In the genomic region with DNA sequence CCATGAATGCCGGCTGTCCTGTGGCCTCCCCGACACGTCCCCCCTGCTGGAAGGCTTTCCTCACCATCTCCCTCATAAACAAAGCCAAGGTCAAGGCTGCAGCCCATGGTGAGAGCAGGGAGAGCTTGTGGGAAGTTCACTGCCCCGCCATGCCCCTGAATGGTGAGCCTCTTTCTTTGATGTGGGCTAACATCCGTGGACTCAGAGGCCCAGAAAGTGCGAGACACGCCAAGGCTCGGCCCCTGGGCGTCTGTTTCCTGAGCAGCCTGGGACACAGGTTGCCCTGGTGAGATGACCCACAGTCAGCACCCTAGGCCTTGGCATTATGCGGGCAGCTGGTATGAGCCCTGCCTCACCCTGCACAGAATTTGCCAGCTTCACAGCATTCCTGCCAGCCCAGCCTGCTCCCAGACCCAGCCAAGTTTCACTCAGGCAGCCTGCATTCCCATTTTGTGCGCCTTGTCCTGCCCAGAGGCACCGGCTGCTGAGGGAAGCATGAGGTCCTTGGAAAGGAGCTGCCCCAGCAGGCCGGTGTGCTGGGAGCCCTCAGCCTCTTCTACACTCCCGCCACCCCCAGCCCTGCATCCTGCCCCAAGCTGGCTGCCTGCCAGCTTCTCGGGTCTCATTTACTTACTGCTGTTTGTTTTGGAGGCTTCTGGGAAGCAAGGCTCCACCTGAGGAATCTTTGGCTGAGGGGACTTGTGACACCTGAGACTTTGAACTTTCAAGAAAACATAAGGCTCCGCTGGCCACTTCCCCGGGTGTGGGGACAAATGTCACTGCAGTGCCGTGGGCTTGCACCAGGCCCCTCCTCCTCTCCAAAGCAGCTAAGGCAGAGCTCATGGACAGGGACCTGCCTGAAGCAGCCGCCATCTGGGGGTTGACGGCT, we compare ENCODE assay signal across 1 cellular context.
TF ChIP-seq lines count a peak whose summit lies in the region.

No MANE protein-coding gene starts in this region.

TF ChIP-seq in HepG2, 621 proteins besides CTCF, POLR2A, EP300 and RAD21 (continued from another document and continues in another):
- TF ChIP-seq ZBTB40 (IDR thresholded peaks at IDR 0.05) (no peak), ZBTB40 (CRISPR knock-in tag; IDR thresholded peaks at IDR 0.05) (peak; percentile 64; the same call in 1 of the 2 replicates), ZNF326 (CRISPR knock-in tag; IDR thresholded peaks at IDR 0.05; ENCODE audit: borderline replicate concordance) (no peak), PITX1 (CRISPR knock-in tag; IDR thresholded peaks at IDR 0.05) (peak; percentile 91), PCBP1 (IDR thresholded peaks at IDR 0.05; ENCODE audit: borderline replicate concordance, low read depth, low read length) (no peak), ZNF782 (CRISPR knock-in tag; IDR thresholded peaks at IDR 0.05; ENCODE audit: borderline replicate concordance) (0 out of 2 replicates have a peak, but pooled peaks have one; percentile 62), FOSL1 (CRISPR knock-in tag; IDR thresholded peaks at IDR 0.05; ENCODE audit: borderline replicate concordance) (peak; percentile 20; the same call in 1 of the 2 replicates), ZMYM4 (CRISPR knock-in tag; IDR thresholded peaks at IDR 0.05) (peak; percentile 71), HNRNPL (IDR thresholded peaks at IDR 0.05; ENCODE audit: low read depth, low read length) (peak; percentile 97), ZBTB26 (CRISPR knock-in tag; IDR thresholded peaks at IDR 0.05; ENCODE audit: borderline replicate concordance) (peak; percentile 40; the same call in 1 of the 2 replicates), SP2 (CRISPR knock-in tag; IDR thresholded peaks at IDR 0.05) (no peak), ZSCAN9 (CRISPR knock-in tag; IDR thresholded peaks at IDR 0.05; ENCODE audit: borderline replicate concordance) (peak; percentile 72; the same call in 1 of the 2 replicates), TCF12 (IDR thresholded peaks at IDR 0.05) (no peak), TCF12 (CRISPR knock-in tag; IDR thresholded peaks at IDR 0.05) (no peak), MAFK (conservative IDR thresholded peaks at IDR 0.05 in 1 of 2, IDR thresholded peaks at IDR 0.05 in 1 of 2; ENCODE audit: low read length in 2 of 2) (no peak), SP4 (CRISPR knock-in tag; IDR thresholded peaks at IDR 0.05) (peak; percentile 39; the same call in 1 of the 2 replicates), SRSF4 (IDR thresholded peaks at IDR 0.05; ENCODE audit: low read depth, low read length, poor library complexity, severe bottlenecking) (no peak), BRCA1 (CRISPR knock-in tag; IDR thresholded peaks at IDR 0.05) (no peak), ZNF552 (CRISPR knock-in tag; IDR thresholded peaks at IDR 0.05; ENCODE audit: borderline replicate concordance) (no peak), KLF12 (CRISPR knock-in tag; IDR thresholded peaks at IDR 0.05; ENCODE audit: borderline replicate concordance) (no peak), RFX5 (IDR thresholded peaks at IDR 0.05; ENCODE audit: low read depth, low read length) (no peak), PAF1 (CRISPR knock-in tag; IDR thresholded peaks at IDR 0.05) (no peak), FIP1L1 (IDR thresholded peaks at IDR 0.05; ENCODE audit: borderline replicate concordance, insufficient read depth, low read depth, low read length) (no peak), ZSCAN22 (CRISPR knock-in tag; IDR thresholded peaks at IDR 0.05) (no peak), ZNF496 (CRISPR knock-in tag; IDR thresholded peaks at IDR 0.05; ENCODE audit: insufficient replicate concordance) (no peak), CCDC6 (CRISPR knock-in tag; IDR thresholded peaks at IDR 0.05) (peak; percentile 78; the same call in 1 of the 2 replicates), STAT6 (CRISPR knock-in tag; IDR thresholded peaks at IDR 0.05; ENCODE audit: borderline replicate concordance) (no peak), CREM (IDR thresholded peaks at IDR 0.05) (peak; percentile 87), CREM (CRISPR knock-in tag; IDR thresholded peaks at IDR 0.05) (no peak), ZNF280D (CRISPR knock-in tag; IDR thresholded peaks at IDR 0.05) (peak; percentile 80; the same call in 1 of the 2 replicates), NFE2 (CRISPR knock-in tag; IDR thresholded peaks at IDR 0.05) (no peak), ZNF570 (CRISPR knock-in tag; IDR thresholded peaks at IDR 0.05; ENCODE audit: borderline replicate concordance) (no peak), SNAPC2 (CRISPR knock-in tag; IDR thresholded peaks at IDR 0.05) (peak; percentile 93; the same call in 1 of the 2 replicates), ZNF232 (CRISPR knock-in tag; IDR thresholded peaks at IDR 0.05; ENCODE audit: borderline replicate concordance) (no peak; the same call in 1 of the 2 replicates), CENPT (CRISPR knock-in tag; IDR thresholded peaks at IDR 0.05; ENCODE audit: low read depth) (0 out of 2 replicates have a peak, but pooled peaks have one; percentile 76), MIXL1 (CRISPR knock-in tag; IDR thresholded peaks at IDR 0.05) (0 out of 2 replicates have a peak, but pooled peaks have one; percentile 53), ZBTB21 (CRISPR knock-in tag; IDR thresholded peaks at IDR 0.05) (peak; percentile 43; the same call in 1 of the 2 replicates), TOPORS (CRISPR knock-in tag; IDR thresholded peaks at IDR 0.05) (no peak), SYNCRIP (IDR thresholded peaks at IDR 0.05; ENCODE audit: insufficient read depth, low read depth, low read length) (no peak), NRL (CRISPR knock-in tag; IDR thresholded peaks at IDR 0.05; ENCODE audit: borderline replicate concordance) (0 out of 2 replicates have a peak, but pooled peaks have one; percentile 47), ZFP36L1 (CRISPR knock-in tag; IDR thresholded peaks at IDR 0.05) (peak; percentile 85; the same call in 1 of the 2 replicates), SNAPC5 (CRISPR knock-in tag; IDR thresholded peaks at IDR 0.05; ENCODE audit: borderline replicate concordance) (no peak), FOXK2 (IDR thresholded peaks at IDR 0.05) (no peak)
- TF ChIP-seq, protein P1, sequence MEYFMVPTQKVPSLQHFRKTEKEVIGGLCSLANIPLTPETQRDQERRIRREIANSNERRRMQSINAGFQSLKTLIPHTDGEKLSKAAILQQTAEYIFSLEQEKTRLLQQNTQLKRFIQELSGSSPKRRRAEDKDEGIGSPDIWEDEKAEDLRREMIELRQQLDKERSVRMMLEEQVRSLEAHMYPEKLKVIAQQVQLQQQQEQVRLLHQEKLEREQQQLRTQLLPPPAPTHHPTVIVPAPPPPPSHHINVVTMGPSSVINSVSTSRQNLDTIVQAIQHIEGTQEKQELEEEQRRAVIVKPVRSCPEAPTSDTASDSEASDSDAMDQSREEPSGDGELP (IDR thresholded peaks at IDR 0.05; ENCODE audit: borderline replicate concordance, low read depth) = peak; percentile 72; the same call in 1 of the 2 replicates
